In genomic region chr14:64673748-64674147, GRCh38 we compare ENCODE assay signal across 10 cellular contexts. TPM values are rescaled to one million over a fixed set of nuclear protein-coding genes. Genes with fewer than 3 reads are reported as not detected.
DNase-seq lines count a peak whose midpoint lies in the region; ATAC-seq and TF ChIP-seq lines count a peak whose summit lies in the region.
"Had no signal": no experiment of that assay in that cellular context is flagged by ENCODE, and none has a peak within 500 bp of the region (broad histone marks: within the 10 kb centered on the region; RNA-seq: fewer than 3 reads in every experiment).

No MANE protein-coding gene starts in this region.

- CTCF ChIA-PET in activated naive CD4-positive, alpha-beta T cell treated with anti-CD3 and anti-CD28 coated beads for 36 hours (lab: Charles Lee) = interaction anchor here (1.6 to 8.5 kb wide), 6 partner anchors 9 to 218 kb away, joined by 4 to 67 read pairs (median 10); no protein-coding TSS in a partner anchor

- no peaks in the 10 kb centered on the region for H3K36me3 ChIP-seq in tibial artery

- no peaks in the 10 kb centered on the region for H3K27me3 ChIP-seq in tibial artery

- no peaks in the 10 kb centered on the region for H3K27me3 Mint-ChIP-seq in activated naive CD4-positive, alpha-beta T cell treated with anti-CD3 and anti-CD28 coated beads for 36 hours (ENCODE audit: low read depth)
- peaks cover 19% of the 10 kb centered on the region for H3K27me3 Mint-ChIP-seq in T-helper 1 cell treated with Interleukin-12 subunit alpha and Interleukin-12 subunit beta and Interleukin-4 antibody, amounts not matched to agents 30 μg/mL and 1 μg/mL, for 36 hours (ENCODE audit: low read depth)

- no peaks in the 10 kb centered on the region for H3K9me3 ChIP-seq in tibial artery

- H3K4me3 ChIP-seq in tibial artery = no peak overlapping the region

- no peak overlapping the region for H3K4me3 Mint-ChIP-seq in activated naive CD4-positive, alpha-beta T cell treated with anti-CD3 and anti-CD28 coated beads for 36 hours
- peak overlapping the region; percentile 77 for H3K4me3 Mint-ChIP-seq in T-helper 1 cell treated with Interleukin-12 subunit alpha and Interleukin-12 subunit beta and Interleukin-4 antibody, amounts not matched to agents 30 μg/mL and 1 μg/mL, for 36 hours
- H3K4me3 Mint-ChIP-seq: IgD-negative memory B cell had no signal

- no peak for TF ChIP-seq CTCF in tibial artery (IDR thresholded peaks at IDR 0.05)

- H3K36me3 Mint-ChIP-seq in activated naive CD4-positive, alpha-beta T cell treated with anti-CD3 and anti-CD28 coated beads for 36 hours (ENCODE audit: low read depth) = no peaks in the 10 kb centered on the region
- H3K36me3 Mint-ChIP-seq in T-helper 1 cell treated with Interleukin-12 subunit alpha and Interleukin-12 subunit beta and Interleukin-4 antibody, amounts not matched to agents 30 μg/mL and 1 μg/mL, for 36 hours (ENCODE audit: low read depth) = peaks cover 16% of the 10 kb centered on the region
- H3K36me3 Mint-ChIP-seq: IgD-negative memory B cell had no signal

- no peak for TF ChIP-seq POLR2A in GM18505 (IDR thresholded peaks at IDR 0.05; ENCODE audit: borderline replicate concordance, extremely low read depth, insufficient read depth, insufficient read length)

- H3K4me1 Mint-ChIP-seq in activated naive CD4-positive, alpha-beta T cell treated with anti-CD3 and anti-CD28 coated beads for 36 hours (ENCODE audit: low read depth) = peaks cover 16% of the 10 kb centered on the region
- peaks cover 44% of the 10 kb centered on the region for H3K4me1 Mint-ChIP-seq in T-helper 1 cell treated with Interleukin-12 subunit alpha and Interleukin-12 subunit beta and Interleukin-4 antibody, amounts not matched to agents 30 μg/mL and 1 μg/mL, for 36 hours (ENCODE audit: low read depth)

- intact Hi-C loops in activated naive CD4-positive, alpha-beta T cell treated with anti-CD3 and anti-CD28 coated beads for 36 hours (cut with micrococcal nuclease) = loop anchor here (5.0 kb wide), 1 partner anchor 219 kb away; no protein-coding TSS in a partner anchor
- intact Hi-C loops in tibial artery (cut with DNase I; ENCODE audit: low total_unique reads) = loop anchor here (2.0 kb wide), 1 partner anchor 91 kb away; no protein-coding TSS in a partner anchor

- H3K4me1 ChIP-seq in tibial artery = peaks cover 0 to 23% (median 20%) of the 10 kb centered on the region in 4 donors

- ATAC-seq in GM18505 (IDR thresholded peaks at IDR 0.05; ENCODE audit: unreplicated experiment) = no peak
- ATAC-seq in GM18861 (IDR thresholded peaks at IDR 0.05; ENCODE audit: unreplicated experiment) = no peak
- no peak for ATAC-seq in HG03139 (IDR thresholded peaks at IDR 0.05; ENCODE audit: unreplicated experiment)

- no peak overlapping the region for H3K27ac Mint-ChIP-seq in activated naive CD4-positive, alpha-beta T cell treated with anti-CD3 and anti-CD28 coated beads for 36 hours
- peak overlapping the region; percentile 90 for H3K27ac Mint-ChIP-seq in T-helper 1 cell treated with Interleukin-12 subunit alpha and Interleukin-12 subunit beta and Interleukin-4 antibody, amounts not matched to agents 30 μg/mL and 1 μg/mL, for 36 hours
- H3K27ac Mint-ChIP-seq: IgD-negative memory B cell had no signal

- peak; percentile 40 for DNase-seq in activated naive CD4-positive, alpha-beta T cell treated with anti-CD3 and anti-CD28 coated beads for 36 hours
- no peak for DNase-seq in activated naive CD4-positive, alpha-beta T cell treated with anti-CD3 and anti-CD28 coated beads, Interleukin-2, amount 50 U/mL, for 16 hours
- peak; percentile 27 for DNase-seq in effector CD4-positive, alpha-beta T cell
- no peak for DNase-seq in tibial artery
- DNase-seq: C1 segment of cervical spinal cord had no signal

- H3K9me3 Mint-ChIP-seq in activated naive CD4-positive, alpha-beta T cell treated with anti-CD3 and anti-CD28 coated beads for 36 hours = no peaks in the 10 kb centered on the region
- H3K9me3 Mint-ChIP-seq in T-helper 1 cell treated with Interleukin-12 subunit alpha and Interleukin-12 subunit beta and Interleukin-4 antibody, amounts not matched to agents 30 μg/mL and 1 μg/mL, for 36 hours = peaks cover 10% of the 10 kb centered on the region
- H3K9me3 Mint-ChIP-seq: IgD-negative memory B cell had no signal

- peak overlapping the region; percentile 53 to 64 for H3K27ac ChIP-seq in tibial artery

RNA-seq across cellular contexts. Expression of gene PLEKHG3, which starts 30.5 kb away (rescaled TPM):
- total RNA-seq in activated naive CD4-positive, alpha-beta T cell treated with anti-CD3 and anti-CD28 coated beads for 36 hours = 1 to 10 TPM in 1 of 2 experiments, under 1 TPM in 1; 0.48 to 1.1 TPM

Comparison
In these comparisons a context has a peak if more than half of its experiments do, and no peak if none do; other contexts are left out.
1. DNase-seq: peak in activated naive CD4-positive, alpha-beta T cell treated with anti-CD3 and anti-CD28 coated beads for 36 hours (single experiment) and effector CD4-positive, alpha-beta T cell (single experiment); none in activated naive CD4-positive, alpha-beta T cell treated with anti-CD3 and anti-CD28 coated beads, Interleukin-2, amount 50 U/mL, for 16 hours (single experiment) and tibial artery (0 of 2).